In the genomic region with DNA sequence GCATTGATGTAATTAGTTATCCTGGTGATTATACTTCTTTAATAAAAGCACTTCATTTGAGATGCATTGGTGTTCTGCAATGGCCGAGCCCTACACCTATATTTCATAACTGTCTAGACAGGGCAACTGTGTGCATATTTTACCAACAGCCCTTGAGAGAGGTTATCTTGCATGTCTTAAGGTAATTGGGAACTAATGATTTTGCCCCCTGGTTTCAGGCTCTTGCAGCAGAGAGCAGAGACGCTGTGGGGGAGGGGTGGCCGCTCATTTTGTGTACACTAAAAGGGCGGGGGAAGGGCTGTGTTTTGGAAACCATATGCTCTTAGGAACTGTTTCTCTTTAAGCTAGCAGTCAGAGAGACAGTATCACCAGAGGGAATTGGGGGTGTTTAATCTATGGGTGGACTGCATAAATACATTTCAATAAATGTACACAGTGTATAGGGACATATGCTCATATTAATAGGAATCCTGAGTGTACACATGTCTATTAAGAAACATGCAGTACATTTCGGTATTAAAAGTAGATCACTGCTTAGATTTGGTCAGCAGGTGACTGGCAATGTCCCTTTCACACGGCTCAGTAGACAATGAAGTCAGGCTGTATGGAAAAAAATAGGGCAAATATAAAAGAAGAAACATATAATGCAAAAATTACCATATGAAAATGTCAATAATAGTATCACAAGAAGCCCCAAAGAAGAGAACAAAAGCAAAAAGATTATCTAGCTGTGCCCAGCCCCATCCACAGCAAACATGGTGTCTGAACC, we compare ENCODE assay signal across 1 cellular context.
TF ChIP-seq lines count a peak whose summit lies in the region.

No MANE protein-coding gene starts in this region.

TF ChIP-seq in K562, 482 proteins besides CTCF, POLR2A, EP300 and RAD21 (continued from another document):
- TF ChIP-seq IRF2 (CRISPR knock-in tag; IDR thresholded peaks at IDR 0.05) (no peak), STAT5A (IDR thresholded peaks at IDR 0.05; ENCODE audit: borderline replicate concordance, low read length) (no peak), NCOR1 (IDR thresholded peaks at IDR 0.05) (peak; percentile 54; the same call in 1 of the 2 replicates), SRSF9 (IDR thresholded peaks at IDR 0.05; ENCODE audit: borderline replicate concordance, low read depth, low read length) (no peak), PTRF (tag; IDR thresholded peaks at IDR 0.05) (no peak), CEBPG (CRISPR knock-in tag; IDR thresholded peaks at IDR 0.05) (peak; percentile 98), CEBPG (tag; conservative IDR thresholded peaks at IDR 0.05 in 1 of 2, IDR thresholded peaks at IDR 0.05 in 1 of 2) (peak in 1 of 2 experiments; percentile 93; a peak in 2 of 4 replicates), ZFP36 (IDR thresholded peaks at IDR 0.05; ENCODE audit: low read depth, low read length, partially characterized antibody) (peak; percentile 9), FOXA3 (CRISPR knock-in tag; conservative IDR thresholded peaks at IDR 0.05 in 1 of 2, IDR thresholded peaks at IDR 0.05 in 1 of 2) (0 out of 4 replicates have a peak, but pooled peaks of 1 of the 2 experiments have one; percentile 9), ZNF197 (CRISPR knock-in tag; IDR thresholded peaks at IDR 0.05; ENCODE audit: low read depth) (no peak), GATAD2B (IDR thresholded peaks at IDR 0.05; ENCODE audit: borderline replicate concordance) (no peak), MYNN (IDR thresholded peaks at IDR 0.05) (no peak), MYNN (CRISPR knock-in tag; IDR thresholded peaks at IDR 0.05) (no peak), MTF1 (CRISPR knock-in tag; IDR thresholded peaks at IDR 0.05; ENCODE audit: borderline replicate concordance) (no peak), RFX1 (IDR thresholded peaks at IDR 0.05) (0 out of 2 replicates have a peak, but pooled peaks have one; percentile 5), JUN (IDR thresholded peaks at IDR 0.05; ENCODE audit: borderline replicate concordance, low read depth, low read length) (0 out of 2 replicates have a peak, but pooled peaks have one; percentile 37), JUN (CRISPR knock-in tag; IDR thresholded peaks at IDR 0.05; ENCODE audit: borderline replicate concordance) (no peak), ZNF124 (CRISPR knock-in tag; IDR thresholded peaks at IDR 0.05) (no peak), TRIM24 (IDR thresholded peaks at IDR 0.05) (peak; percentile 97), MAZ (CRISPR knock-in tag; conservative IDR thresholded peaks at IDR 0.05 in 1 of 2, IDR thresholded peaks at IDR 0.05 in 1 of 2) (0 out of 4 replicates have a peak, but pooled peaks of 1 of the 2 experiments have one; percentile 20), GTF2E2 (tag; IDR thresholded peaks at IDR 0.05) (no peak), ZNF23 (CRISPR knock-in tag; IDR thresholded peaks at IDR 0.05) (no peak), POLR2G (IDR thresholded peaks at IDR 0.05; ENCODE audit: low read depth, low read length) (no peak)
- TF ChIP-seq, protein P1, sequence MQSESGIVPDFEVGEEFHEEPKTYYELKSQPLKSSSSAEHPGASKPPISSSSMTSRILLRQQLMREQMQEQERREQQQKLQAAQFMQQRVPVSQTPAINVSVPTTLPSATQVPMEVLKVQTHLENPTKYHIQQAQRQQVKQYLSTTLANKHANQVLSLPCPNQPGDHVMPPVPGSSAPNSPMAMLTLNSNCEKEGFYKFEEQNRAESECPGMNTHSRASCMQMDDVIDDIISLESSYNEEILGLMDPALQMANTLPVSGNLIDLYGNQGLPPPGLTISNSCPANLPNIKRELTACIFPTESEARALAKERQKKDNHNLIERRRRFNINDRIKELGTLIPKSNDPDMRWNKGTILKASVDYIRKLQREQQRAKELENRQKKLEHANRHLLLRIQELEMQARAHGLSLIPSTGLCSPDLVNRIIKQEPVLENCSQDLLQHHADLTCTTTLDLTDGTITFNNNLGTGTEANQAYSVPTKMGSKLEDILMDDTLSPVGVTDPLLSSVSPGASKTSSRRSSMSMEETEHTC (IDR thresholded peaks at IDR 0.05): no peak
- TF ChIP-seq, protein P2, sequence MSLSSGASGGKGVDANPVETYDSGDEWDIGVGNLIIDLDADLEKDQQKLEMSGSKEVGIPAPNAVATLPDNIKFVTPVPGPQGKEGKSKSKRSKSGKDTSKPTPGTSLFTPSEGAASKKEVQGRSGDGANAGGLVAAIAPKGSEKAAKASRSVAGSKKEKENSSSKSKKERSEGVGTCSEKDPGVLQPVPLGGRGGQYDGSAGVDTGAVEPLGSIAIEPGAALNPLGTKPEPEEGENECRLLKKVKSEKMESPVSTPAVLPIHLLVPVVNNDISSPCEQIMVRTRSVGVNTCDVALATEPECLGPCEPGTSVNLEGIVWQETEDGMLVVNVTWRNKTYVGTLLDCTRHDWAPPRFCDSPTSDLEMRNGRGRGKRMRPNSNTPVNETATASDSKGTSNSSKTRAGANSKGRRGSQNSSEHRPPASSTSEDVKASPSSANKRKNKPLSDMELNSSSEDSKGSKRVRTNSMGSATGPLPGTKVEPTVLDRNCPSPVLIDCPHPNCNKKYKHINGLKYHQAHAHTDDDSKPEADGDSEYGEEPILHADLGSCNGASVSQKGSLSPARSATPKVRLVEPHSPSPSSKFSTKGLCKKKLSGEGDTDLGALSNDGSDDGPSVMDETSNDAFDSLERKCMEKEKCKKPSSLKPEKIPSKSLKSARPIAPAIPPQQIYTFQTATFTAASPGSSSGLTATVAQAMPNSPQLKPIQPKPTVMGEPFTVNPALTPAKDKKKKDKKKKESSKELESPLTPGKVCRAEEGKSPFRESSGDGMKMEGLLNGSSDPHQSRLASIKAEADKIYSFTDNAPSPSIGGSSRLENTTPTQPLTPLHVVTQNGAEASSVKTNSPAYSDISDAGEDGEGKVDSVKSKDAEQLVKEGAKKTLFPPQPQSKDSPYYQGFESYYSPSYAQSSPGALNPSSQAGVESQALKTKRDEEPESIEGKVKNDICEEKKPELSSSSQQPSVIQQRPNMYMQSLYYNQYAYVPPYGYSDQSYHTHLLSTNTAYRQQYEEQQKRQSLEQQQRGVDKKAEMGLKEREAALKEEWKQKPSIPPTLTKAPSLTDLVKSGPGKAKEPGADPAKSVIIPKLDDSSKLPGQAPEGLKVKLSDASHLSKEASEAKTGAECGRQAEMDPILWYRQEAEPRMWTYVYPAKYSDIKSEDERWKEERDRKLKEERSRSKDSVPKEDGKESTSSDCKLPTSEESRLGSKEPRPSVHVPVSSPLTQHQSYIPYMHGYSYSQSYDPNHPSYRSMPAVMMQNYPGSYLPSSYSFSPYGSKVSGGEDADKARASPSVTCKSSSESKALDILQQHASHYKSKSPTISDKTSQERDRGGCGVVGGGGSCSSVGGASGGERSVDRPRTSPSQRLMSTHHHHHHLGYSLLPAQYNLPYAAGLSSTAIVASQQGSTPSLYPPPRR (CRISPR knock-in tag; IDR thresholded peaks at IDR 0.05; ENCODE audit: borderline replicate concordance): no peak
- TF ChIP-seq, protein P3, sequence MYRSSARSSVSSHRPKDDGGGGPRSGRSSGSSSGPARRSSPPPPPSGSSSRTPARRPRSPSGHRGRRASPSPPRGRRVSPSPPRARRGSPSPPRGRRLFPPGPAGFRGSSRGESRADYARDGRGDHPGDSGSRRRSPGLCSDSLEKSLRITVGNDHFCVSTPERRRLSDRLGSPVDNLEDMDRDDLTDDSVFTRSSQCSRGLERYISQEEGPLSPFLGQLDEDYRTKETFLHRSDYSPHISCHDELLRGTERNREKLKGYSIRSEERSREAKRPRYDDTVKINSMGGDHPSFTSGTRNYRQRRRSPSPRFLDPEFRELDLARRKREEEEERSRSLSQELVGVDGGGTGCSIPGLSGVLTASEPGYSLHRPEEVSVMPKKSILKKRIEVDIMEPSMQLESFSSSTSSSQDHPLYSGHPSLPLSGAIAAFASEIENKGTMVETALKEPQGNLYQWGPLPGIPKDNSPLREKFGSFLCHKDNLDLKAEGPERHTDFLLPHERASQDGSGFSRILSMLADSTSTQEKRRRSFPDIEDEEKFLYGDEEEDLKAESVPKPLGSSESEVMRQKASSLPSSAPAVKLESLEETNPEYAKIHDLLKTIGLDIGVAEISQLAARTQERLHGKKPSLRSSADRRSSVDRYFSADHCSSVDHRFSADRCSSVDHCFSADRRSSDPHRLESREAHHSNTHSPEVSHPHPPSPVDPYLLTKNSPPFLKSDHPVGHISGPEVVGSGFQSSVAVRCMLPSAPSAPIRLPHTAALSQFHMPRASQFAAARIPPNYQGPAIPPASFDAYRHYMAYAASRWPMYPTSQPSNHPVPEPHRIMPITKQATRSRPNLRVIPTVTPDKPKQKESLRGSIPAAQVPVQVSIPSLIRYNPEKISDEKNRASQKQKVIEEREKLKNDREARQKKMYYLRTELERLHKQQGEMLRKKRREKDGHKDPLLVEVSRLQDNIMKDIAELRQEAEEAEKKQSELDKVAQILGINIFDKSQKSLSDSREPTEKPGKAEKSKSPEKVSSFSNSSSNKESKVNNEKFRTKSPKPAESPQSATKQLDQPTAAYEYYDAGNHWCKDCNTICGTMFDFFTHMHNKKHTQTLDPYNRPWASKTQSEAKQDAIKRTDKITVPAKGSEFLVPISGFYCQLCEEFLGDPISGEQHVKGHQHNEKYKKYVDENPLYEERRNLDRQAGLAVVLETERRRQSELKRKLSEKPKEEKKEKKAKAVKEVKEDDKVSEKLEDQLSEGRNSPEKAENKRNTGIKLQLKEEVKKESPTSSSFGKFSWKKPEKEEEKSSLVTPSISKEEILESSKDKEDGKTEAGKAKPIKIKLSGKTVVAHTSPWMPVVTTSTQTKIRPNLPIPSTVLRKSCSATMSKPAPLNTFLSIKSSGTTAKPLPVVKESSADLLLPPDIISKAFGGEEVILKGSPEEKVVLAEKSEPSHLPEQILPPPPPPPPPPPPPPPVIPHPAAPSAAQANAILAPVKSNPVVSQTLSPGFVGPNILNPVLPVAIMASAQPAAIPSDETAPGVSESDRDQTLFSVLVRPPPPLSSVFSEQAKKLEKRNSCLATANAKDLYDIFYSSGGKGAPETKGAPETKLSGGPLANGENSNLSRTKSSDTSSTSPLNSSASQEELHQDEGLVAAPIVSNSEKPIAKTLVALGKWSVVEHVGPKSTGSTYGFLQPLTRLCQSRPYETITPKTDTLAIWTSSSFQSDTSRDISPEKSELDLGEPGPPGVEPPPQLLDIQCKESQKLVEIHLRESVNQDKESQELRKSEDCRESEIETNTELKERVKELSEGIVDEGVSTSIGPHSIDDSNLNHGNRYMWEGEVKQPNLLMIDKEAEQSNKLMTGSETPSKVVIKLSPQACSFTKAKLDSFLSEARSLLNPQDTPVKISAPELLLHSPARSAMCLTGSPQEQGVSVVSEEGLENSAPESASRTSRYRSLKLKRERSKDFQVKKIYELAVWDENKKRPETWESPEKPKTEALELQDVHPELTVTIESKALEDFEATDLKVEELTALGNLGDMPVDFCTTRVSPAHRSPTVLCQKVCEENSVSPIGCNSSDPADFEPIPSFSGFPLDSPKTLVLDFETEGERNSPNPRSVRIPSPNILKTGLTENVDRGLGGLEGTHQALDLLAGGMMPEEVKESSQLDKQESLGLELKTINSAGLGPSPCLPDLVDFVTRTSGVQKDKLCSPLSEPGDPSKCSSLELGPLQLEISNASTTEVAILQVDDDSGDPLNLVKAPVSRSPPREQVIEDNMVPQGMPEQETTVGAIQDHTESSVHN (IDR thresholded peaks at IDR 0.05; ENCODE audit: borderline replicate concordance in 1 of 2, low read depth in 1 of 2): peak in 1 of 2 experiments; percentile 52; a peak in 1 of 4 replicates
- TF ChIP-seq, protein P4, sequence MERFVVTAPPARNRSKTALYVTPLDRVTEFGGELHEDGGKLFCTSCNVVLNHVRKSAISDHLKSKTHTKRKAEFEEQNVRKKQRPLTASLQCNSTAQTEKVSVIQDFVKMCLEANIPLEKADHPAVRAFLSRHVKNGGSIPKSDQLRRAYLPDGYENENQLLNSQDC (CRISPR knock-in tag; IDR thresholded peaks at IDR 0.05): no peak
- TF ChIP-seq, protein P5, sequence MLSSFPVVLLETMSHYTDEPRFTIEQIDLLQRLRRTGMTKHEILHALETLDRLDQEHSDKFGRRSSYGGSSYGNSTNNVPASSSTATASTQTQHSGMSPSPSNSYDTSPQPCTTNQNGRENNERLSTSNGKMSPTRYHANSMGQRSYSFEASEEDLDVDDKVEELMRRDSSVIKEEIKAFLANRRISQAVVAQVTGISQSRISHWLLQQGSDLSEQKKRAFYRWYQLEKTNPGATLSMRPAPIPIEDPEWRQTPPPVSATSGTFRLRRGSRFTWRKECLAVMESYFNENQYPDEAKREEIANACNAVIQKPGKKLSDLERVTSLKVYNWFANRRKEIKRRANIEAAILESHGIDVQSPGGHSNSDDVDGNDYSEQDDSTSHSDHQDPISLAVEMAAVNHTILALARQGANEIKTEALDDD (IDR thresholded peaks at IDR 0.05): no peak
- TF ChIP-seq, protein P6, sequence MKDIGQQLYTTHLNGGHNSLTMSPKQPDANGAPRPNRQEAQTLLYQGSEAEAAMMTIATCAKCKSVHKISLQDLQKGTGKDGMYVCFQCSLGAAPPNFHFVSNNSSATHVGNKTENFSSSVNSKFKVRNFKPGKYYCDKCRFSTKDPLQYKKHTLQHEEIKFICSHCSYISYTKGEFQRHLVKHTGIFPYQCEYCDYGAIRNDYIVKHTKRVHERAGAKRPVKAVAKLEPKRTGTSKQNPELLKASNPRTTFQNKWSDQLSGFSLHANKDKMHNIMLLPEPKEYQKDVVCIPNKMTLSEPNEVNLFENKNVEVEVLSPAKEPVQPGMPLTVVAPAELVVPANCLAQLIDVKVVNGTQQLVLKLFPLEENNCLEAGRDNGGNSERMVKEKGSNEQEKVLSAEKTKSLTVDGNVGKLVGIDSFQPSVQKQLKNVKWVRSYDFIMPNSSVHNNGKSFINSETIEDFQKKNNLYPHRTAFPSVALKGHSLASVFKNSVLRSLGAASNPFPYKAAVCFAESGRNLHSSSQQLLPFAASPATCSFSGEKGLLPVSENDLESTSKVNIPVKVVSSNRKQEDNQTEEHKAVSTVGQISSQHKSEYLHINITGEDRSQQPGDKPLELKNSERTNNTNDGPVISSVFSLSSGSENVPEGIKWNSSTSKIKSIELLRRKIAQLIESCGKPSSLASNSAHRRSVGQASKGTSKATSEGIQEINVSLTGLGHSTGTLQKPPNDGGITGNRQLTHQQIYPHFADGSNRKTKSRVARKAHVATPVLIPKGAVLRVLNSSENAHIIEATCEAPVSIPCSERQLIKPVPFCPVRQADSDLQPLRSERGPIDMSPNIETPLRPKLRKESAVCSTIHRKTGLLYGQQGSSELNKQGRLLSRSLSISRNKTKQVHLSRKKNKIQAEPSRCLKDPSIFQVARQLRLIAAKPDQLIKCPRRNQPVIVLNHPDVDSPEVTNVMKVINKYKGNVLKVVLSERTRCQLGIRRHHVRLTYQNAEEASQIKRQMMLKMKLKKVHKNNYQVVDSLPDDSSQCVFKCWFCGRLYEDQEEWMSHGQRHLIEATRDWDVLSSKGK (CRISPR knock-in tag; IDR thresholded peaks at IDR 0.05): no peak
- TF ChIP-seq, protein P7, sequence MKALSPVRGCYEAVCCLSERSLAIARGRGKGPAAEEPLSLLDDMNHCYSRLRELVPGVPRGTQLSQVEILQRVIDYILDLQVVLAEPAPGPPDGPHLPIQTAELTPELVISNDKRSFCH (CRISPR knock-in tag; IDR thresholded peaks at IDR 0.05): no peak
- TF ChIP-seq, protein P7 (tag; IDR thresholded peaks at IDR 0.05): no peak
TF ChIP-seq in K562: peak in this region for 55.
